ENCODE assay signal across 24 cellular contexts in genomic region chr4:180160195-180160985, GRCh38.
"Had no signal": no experiment of that assay in that cellular context is flagged by ENCODE, and none has a peak within 500 bp of the region (broad histone marks: within the 10 kb centered on the region; RNA-seq: fewer than 3 reads in every experiment).

No MANE protein-coding gene starts in this region.

- H3K4me1 Mint-ChIP-seq: stimulated activated memory B cell treated with anti-CD40 and anti-IgM and Interleukin-4, amounts not matched to agents 10 μg/mL and 1 μg/mL and 100 μg/mL, for 72 hours had no signal

- H3K27me3 ChIP-seq: body of pancreas, esophagus squamous epithelium, hepatocyte, ovary, sigmoid colon, spleen, testis had no signal

- ATAC-seq: activated T-cell treated with anti-CD3 and anti-CD28 coated beads, Interleukin-2, amount 50 U/mL, for 72 hours; body of pancreas; effector memory CD8-positive, alpha-beta T cell; left colon; stimulated activated memory B cell treated with anti-CD40 and anti-IgM and Interleukin-4, amounts not matched to agents 10 μg/mL and 1 μg/mL and 100 μg/mL, for 72 hours had no signal

- H3K27ac Mint-ChIP-seq: activated naive CD8-positive, alpha-beta T cell; activated T-cell treated with anti-CD3 and anti-CD28 coated beads, Interleukin-2, amount 50 U/mL, for 72 hours; effector memory CD8-positive, alpha-beta T cell; stimulated activated memory B cell treated with anti-CD40 and anti-IgM and Interleukin-4, amounts not matched to agents 10 μg/mL and 1 μg/mL and 100 μg/mL, for 72 hours; type B pancreatic cell had no signal

- H2AFZ ChIP-seq: hepatocyte had no signal

- H3K4me2 ChIP-seq: hepatocyte had no signal

- H3K9me3 Mint-ChIP-seq: effector memory CD8-positive, alpha-beta T cell; neural crest cell; stimulated activated memory B cell treated with anti-CD40 and anti-IgM and Interleukin-4, amounts not matched to agents 10 μg/mL and 1 μg/mL and 100 μg/mL, for 72 hours; type B pancreatic cell had no signal

- H3K9me3 ChIP-seq: body of pancreas, esophagus squamous epithelium, ovary, sigmoid colon, spleen, testis had no signal

- H3K79me2 ChIP-seq: hepatocyte had no signal

- DNase-seq: activated CD4-positive, alpha-beta T cell treated with anti-CD3 and anti-CD28 coated beads for 1 hour; activated CD8-positive, alpha-beta memory T cell treated with anti-CD3 and anti-CD28 coated beads for 24 hours; activated CD8-positive, alpha-beta memory T cell treated with anti-CD3 and anti-CD28 coated beads, Interleukin-2, amount 50 U/mL, for 48 hours; activated T-cell treated with anti-CD3 and anti-CD28 coated beads, Interleukin-2, amount 50 U/mL, for 72 hours; amniotic stem cell; body of pancreas; effector memory CD8-positive, alpha-beta T cell; esophagus squamous epithelium; islet precursor cell; left colon; midbrain; ovary; sigmoid colon; spleen; stimulated activated CD4-positive, alpha-beta T cell treated with anti-CD3 and anti-CD28 coated beads, Interleukin-4, amount 100 ng/mL, for 4 hours; T-helper 1 cell; T-helper 9 cell; testis; WERI-Rb-1 had no signal

- H3K27ac ChIP-seq: body of pancreas, esophagus squamous epithelium, hepatocyte, ovary, sigmoid colon, spleen, testis, WERI-Rb-1 had no signal

- H3K4me3 ChIP-seq: body of pancreas, esophagus squamous epithelium, hepatocyte, ovary, sigmoid colon, spleen, testis had no signal

- H3K4me1 ChIP-seq: esophagus squamous epithelium, spleen, testis had no signal

- H3K36me3 Mint-ChIP-seq: activated naive CD8-positive, alpha-beta T cell; stimulated activated memory B cell treated with anti-CD40 and anti-IgM and Interleukin-4, amounts not matched to agents 10 μg/mL and 1 μg/mL and 100 μg/mL, for 72 hours; type B pancreatic cell had no signal

- H3K36me3 ChIP-seq: esophagus squamous epithelium, ovary, sigmoid colon, spleen, WERI-Rb-1 had no signal

- H3K27me3 Mint-ChIP-seq: activated naive CD8-positive, alpha-beta T cell; effector memory CD8-positive, alpha-beta T cell; stimulated activated memory B cell treated with anti-CD40 and anti-IgM and Interleukin-4, amounts not matched to agents 10 μg/mL and 1 μg/mL and 100 μg/mL, for 72 hours; type B pancreatic cell had no signal

- H3K4me3 Mint-ChIP-seq: activated naive CD8-positive, alpha-beta T cell; activated T-cell treated with anti-CD3 and anti-CD28 coated beads, Interleukin-2, amount 50 U/mL, for 72 hours; effector memory CD8-positive, alpha-beta T cell; neural crest cell; stimulated activated memory B cell treated with anti-CD40 and anti-IgM and Interleukin-4, amounts not matched to agents 10 μg/mL and 1 μg/mL and 100 μg/mL, for 72 hours; type B pancreatic cell had no signal
